12 cellular contexts compared by ENCODE assay signal in the genomic region with DNA sequence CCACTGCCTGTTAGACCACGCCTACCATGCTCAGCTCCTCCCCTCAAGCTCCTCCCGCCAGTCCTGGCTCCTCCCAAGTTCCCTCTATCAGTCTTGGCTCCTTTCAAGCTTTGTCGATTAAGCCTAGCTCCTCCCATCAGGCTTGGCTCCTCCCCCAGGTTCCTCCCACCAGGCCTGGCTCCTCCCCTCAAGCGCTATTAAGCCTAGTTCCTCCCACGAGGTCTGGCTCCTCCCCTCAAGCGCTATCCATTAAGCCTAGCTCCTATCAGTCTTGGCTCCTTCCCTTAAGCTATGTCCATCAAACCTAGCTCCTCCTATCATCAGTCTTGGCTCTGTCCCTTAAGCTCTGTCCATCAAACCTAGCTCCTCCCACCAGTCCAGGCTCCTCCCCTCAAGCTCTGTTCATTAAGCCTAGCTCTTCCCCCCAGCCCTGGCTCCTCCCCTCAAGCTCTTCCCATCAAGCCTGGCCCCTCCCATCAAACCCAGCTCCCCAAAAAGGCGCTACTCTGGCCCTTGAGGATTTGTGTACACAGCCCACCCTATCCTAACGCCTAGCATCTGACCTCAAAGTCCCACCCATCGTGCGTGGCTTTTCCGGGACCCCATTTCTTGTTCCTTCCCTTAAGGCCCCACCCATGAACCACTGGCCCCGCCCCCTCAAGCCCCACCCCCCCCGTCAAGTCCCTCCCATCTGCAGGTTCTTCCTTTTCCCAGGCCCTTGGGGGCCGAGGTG. TPM values are rescaled to one million over a fixed set of nuclear protein-coding genes. Genes with fewer than 3 reads are reported as not detected.
A peak's percentile ranks its signal among the peaks of the same experiment; 100 is the strongest.
DNase-seq lines count a peak whose midpoint lies in the region; ATAC-seq, FAIRE-seq and TF ChIP-seq lines count a peak whose summit lies in the region.
"Had no signal": no experiment of that assay in that cellular context is flagged by ENCODE, and none has a peak within 500 bp of the region (broad histone marks: within the 10 kb centered on the region; RNA-seq: fewer than 3 reads in every experiment).

No MANE protein-coding gene starts in this region.

- DNase-seq in NOMO-1 treated with DMSO at 0.1 percent for 48 hours (lab: John Stamatoyannopoulos, UW; ENCODE audit: unreplicated experiment), result peak; percentile 38
- DNase-seq in NOMO-1 treated with dmso at 0.1 percent for 144 hours (lab: John Stamatoyannopoulos, UW; ENCODE audit: unreplicated experiment), result no peak
- DNase-seq in NCI-H69 (lab: John Stamatoyannopoulos, UW), result peak; percentile 35
- DNase-seq in activated naive CD8-positive, alpha-beta T cell treated with anti-CD3 and anti-CD28 coated beads, Interleukin-2, amount 50 U/mL, for 24 hours, result peak; percentile 44
- DNase-seq in pancreas, result peak in 3 of 6 donors; percentile 16 to 58 (median 57)
- no peak for DNase-seq in C1 segment of cervical spinal cord (lab: John Stamatoyannopoulos, UW)
- no peak for DNase-seq in head of caudate nucleus

- H3K4me3 ChIP-seq in pancreas, result no peak overlapping the region
- H3K4me3 ChIP-seq: BLaER1 had no signal

- no peak for FAIRE-seq in pancreas (lab: Jason Lieb, UNC)

- H3K27me3 ChIP-seq in pancreas, result no peaks in the 10 kb centered on the region

- WGBS in pancreas, 2 donors, result 74 to 77% methylated on average over 14 of the region's 14 CpGs

- no peaks in the 10 kb centered on the region for H3K9me3 ChIP-seq in pancreas

- intact Hi-C loops in pancreas (cut with DNase I) (no loop called here), head of caudate nucleus (cut with DNase I) (no loop called here)

- no peak overlapping the region for H3K27ac ChIP-seq in pancreas
- H3K27ac ChIP-seq: BLaER1 had no signal

- no peak for TF ChIP-seq CTCF in pancreas (IDR thresholded peaks at IDR 0.05)

- peaks cover 0 to 8% (median 5%) of the 10 kb centered on the region in 3 donors for H3K4me1 ChIP-seq in pancreas
- H3K4me1 ChIP-seq: BLaER1 had no signal

- H3K4me1 Mint-ChIP-seq in activated naive CD8-positive, alpha-beta T cell treated with anti-CD3 and anti-CD28 coated beads, Interleukin-2, amount 50 U/mL, for 24 hours, result peaks cover 3% of the 10 kb centered on the region

- H3K36me3 ChIP-seq in pancreas, result peaks cover 0 to 22% (median 0%) of the 10 kb centered on the region in 3 donors
- H3K36me3 ChIP-seq: BLaER1 had no signal

- H3K4me3 Mint-ChIP-seq in activated naive CD8-positive, alpha-beta T cell treated with anti-CD3 and anti-CD28 coated beads, Interleukin-2, amount 50 U/mL, for 24 hours, result no peak overlapping the region
- H3K4me3 Mint-ChIP-seq: activated naive CD8-positive, alpha-beta T cell had no signal

- H3K27me3 Mint-ChIP-seq in activated naive CD8-positive, alpha-beta T cell treated with anti-CD3 and anti-CD28 coated beads, Interleukin-2, amount 50 U/mL, for 24 hours, result peaks cover 5% of the 10 kb centered on the region

- H3K9me3 Mint-ChIP-seq in activated naive CD8-positive, alpha-beta T cell treated with anti-CD3 and anti-CD28 coated beads, Interleukin-2, amount 50 U/mL, for 24 hours, result peaks cover 3% of the 10 kb centered on the region

- peaks cover 2% of the 10 kb centered on the region for H3K36me3 Mint-ChIP-seq in activated naive CD8-positive, alpha-beta T cell treated with anti-CD3 and anti-CD28 coated beads, Interleukin-2, amount 50 U/mL, for 24 hours (ENCODE audit: low read depth)
- H3K36me3 Mint-ChIP-seq: activated naive CD8-positive, alpha-beta T cell had no signal

- peak; percentile 62 for ATAC-seq in activated naive CD8-positive, alpha-beta T cell treated with anti-CD3 and anti-CD28 coated beads, Interleukin-2, amount 50 U/mL, for 24 hours
- peak; percentile 11 to 57 (median 16) for ATAC-seq in pancreas
- no peak for ATAC-seq in HG03571 (IDR thresholded peaks at IDR 0.05; ENCODE audit: unreplicated experiment)

- H3K27ac Mint-ChIP-seq in activated naive CD8-positive, alpha-beta T cell treated with anti-CD3 and anti-CD28 coated beads, Interleukin-2, amount 50 U/mL, for 24 hours, result no peak overlapping the region
- H3K27ac Mint-ChIP-seq: activated naive CD8-positive, alpha-beta T cell had no signal

RNA-seq across cellular contexts. Expression of a gene that starts 10.0 kb away (rescaled TPM):
- total RNA-seq in pancreas, result 10 to 100 TPM; 12.1 to 25.5 (median 20.6) TPM
- polyA plus RNA-seq in pancreas, result 10 to 100 TPM; 52.6 to 64.5 TPM
- total RNA-seq: myocyte had no signal

RNA-seq across cellular contexts. Expression of a gene that starts 23.7 kb away (rescaled TPM):
- total RNA-seq in pancreas, result 10 to 100 TPM; 16.8 to 27.9 (median 22.5) TPM
- polyA plus RNA-seq in pancreas, result 10 to 100 TPM; 63.7 to 71.5 TPM

RNA-seq across cellular contexts. Expression of a gene that starts 23.9 kb away (rescaled TPM):
- total RNA-seq in pancreas, result 10 to 100 TPM; 31.6 to 56.6 (median 47.3) TPM
- polyA plus RNA-seq in pancreas, result 10 to 100 TPM; 91.0 to 95.6 TPM

RNA-seq across cellular contexts. Expression of a gene that starts 27.9 kb away (rescaled TPM):
- 1 to 10 TPM; 1.1 to 3.7 (median 1.8) TPM for total RNA-seq in pancreas
- polyA plus RNA-seq in pancreas, result 10 to 100 TPM in 1 of 2 donors, 1 to 10 TPM in 1; 8.8 to 35.6 TPM
- total RNA-seq: myocyte, urinary bladder had no signal

RNA-seq across cellular contexts. Expression of a gene that starts 31.3 kb away (rescaled TPM):
- total RNA-seq in pancreas, result 100 to 1,000 TPM in 1 of 6 donors, 10 to 100 TPM in 5; 45.6 to 104 (median 73.4) TPM
- polyA plus RNA-seq in pancreas, result 100 to 1,000 TPM; 143 to 216 TPM
- total RNA-seq: myocyte had no signal

Comparison
In these comparisons a context has a peak if more than half of its experiments do, and no peak if none do; other contexts are left out.
1. DNase-seq: peak in NOMO-1 treated with DMSO at 0.1 percent for 48 hours (single experiment), NCI-H69 (single experiment) and activated naive CD8-positive, alpha-beta T cell treated with anti-CD3 and anti-CD28 coated beads, Interleukin-2, amount 50 U/mL, for 24 hours (single experiment); none in NOMO-1 treated with dmso at 0.1 percent for 144 hours (single experiment), C1 segment of cervical spinal cord (0 of 14) and head of caudate nucleus (0 of 42).